35 cellular contexts compared by ENCODE assay signal in genomic region chr14:77061630-77062029, GRCh38.
"Had no signal": no experiment of that assay in that cellular context is flagged by ENCODE, and none has a peak within 500 bp of the region (broad histone marks: within the 10 kb centered on the region; RNA-seq: fewer than 3 reads in every experiment).

No MANE protein-coding gene starts in this region.

- H3K36me3 ChIP-seq: brain microvascular endothelial cell, MG63, Peyer's patch had no signal

- H3K27ac ChIP-seq: brain microvascular endothelial cell, Peyer's patch, VCaP had no signal

- DNase-seq: activated CD4-positive, alpha-beta T cell treated with anti-CD3 and anti-CD28 coated beads, Interleukin-2, amount 10 ng/mL, durations not matched to agents 24 days and 14 days; activated CD4-positive, alpha-beta T cell treated with anti-CD3 and anti-CD28 coated beads, Interleukin-2, amount 50 U/mL, for 4 hours; activated CD4-positive, CD25-positive, alpha-beta regulatory T cell; activated CD8-positive, alpha-beta T cell treated with anti-CD3 and anti-CD28 coated beads for 36 hours; activated effector memory CD4-positive, alpha-beta T cell treated with anti-CD3 and anti-CD28 coated beads, Interleukin-2, amount 50 U/mL, for 16 hours; activated naive CD4-positive, alpha-beta T cell; activated naive CD4-positive, alpha-beta T cell treated with anti-CD3 and anti-CD28 coated beads, Interleukin-2, amount 50 U/mL, for 16 hours; activated naive CD8-positive, alpha-beta T cell treated with anti-CD3 and anti-CD28 coated beads for 36 hours; activated T-cell treated with anti-CD3 and anti-CD28 coated beads, Interleukin-2, amount 50 U/mL, for 1 hour; activated T-cell treated with anti-CD3 and anti-CD28 coated beads, Interleukin-2, amount 50 U/mL, for 72 hours; amniotic stem cell; aorta; brain microvascular endothelial cell; Karpas-422; MG63; NCI-H1048; NCI-H1105 treated with DMSO at 0.1 percent for 48 hours; NCI-H1436; NCI-H1694; NCI-H1930; NCI-H2081 treated with DMSO at 0.1 percent for 48 hours; NCI-H226; NCI-H446 treated with DMSO at 0.1 percent for 48 hours; NCI-H524; Peyer's patch; RPMI8226; SIG-M5; SW 1271; T-helper 1 cell; T-helper 2 cell; T-helper 9 cell had no signal

- H3K9me3 ChIP-seq: MG63, Peyer's patch had no signal

- H3K4me3 Mint-ChIP-seq: activated CD4-positive, alpha-beta T cell treated with anti-CD3 and anti-CD28 coated beads, Interleukin-2, amount 10 ng/mL, durations not matched to agents 24 days and 14 days; activated CD8-positive, alpha-beta T cell treated with anti-CD3 and anti-CD28 coated beads for 36 hours; activated naive CD8-positive, alpha-beta T cell treated with anti-CD3 and anti-CD28 coated beads for 36 hours; activated T-cell treated with anti-CD3 and anti-CD28 coated beads, Interleukin-2, amount 50 U/mL, for 72 hours; activated T-helper 17 cell treated with anti-CD3 and anti-CD28 coated beads, Interleukin-2, amount 50 U/mL, for 72 hours; central memory CD8-positive, alpha-beta T cell had no signal

- H3K36me3 Mint-ChIP-seq: activated naive CD8-positive, alpha-beta T cell treated with anti-CD3 and anti-CD28 coated beads for 36 hours had no signal

- H3K27me3 ChIP-seq: brain microvascular endothelial cell, MG63, Peyer's patch had no signal

- H3K27me3 Mint-ChIP-seq: activated CD8-positive, alpha-beta T cell treated with anti-CD3 and anti-CD28 coated beads for 36 hours; activated naive CD8-positive, alpha-beta T cell treated with anti-CD3 and anti-CD28 coated beads for 36 hours; activated T-helper 17 cell treated with anti-CD3 and anti-CD28 coated beads, Interleukin-2, amount 50 U/mL, for 72 hours had no signal

- H3K4me3 ChIP-seq: MG63, Peyer's patch had no signal

- H3K4me1 Mint-ChIP-seq: activated naive CD8-positive, alpha-beta T cell treated with anti-CD3 and anti-CD28 coated beads for 36 hours; central memory CD8-positive, alpha-beta T cell had no signal

- H3K4me1 ChIP-seq: Peyer's patch had no signal

- ATAC-seq: activated CD8-positive, alpha-beta T cell treated with anti-CD3 and anti-CD28 coated beads for 36 hours; activated T-cell treated with anti-CD3 and anti-CD28 coated beads, Interleukin-2, amount 50 U/mL, for 72 hours; activated T-helper 17 cell treated with anti-CD3 and anti-CD28 coated beads, Interleukin-2, amount 50 U/mL, for 72 hours; SK-N-SH treated with all-trans-retinoic acid at 6 μM for 48 hours had no signal

- H3K27ac Mint-ChIP-seq: activated CD4-positive, alpha-beta T cell treated with anti-CD3 and anti-CD28 coated beads, Interleukin-2, amount 10 ng/mL, durations not matched to agents 24 days and 14 days; activated CD8-positive, alpha-beta T cell treated with anti-CD3 and anti-CD28 coated beads for 36 hours; activated naive CD8-positive, alpha-beta T cell treated with anti-CD3 and anti-CD28 coated beads for 36 hours; activated T-cell treated with anti-CD3 and anti-CD28 coated beads, Interleukin-2, amount 50 U/mL, for 72 hours; activated T-helper 17 cell treated with anti-CD3 and anti-CD28 coated beads, Interleukin-2, amount 50 U/mL, for 72 hours had no signal

- H3K9me3 Mint-ChIP-seq: activated CD4-positive, alpha-beta T cell treated with anti-CD3 and anti-CD28 coated beads, Interleukin-2, amount 10 ng/mL, durations not matched to agents 24 days and 14 days; activated CD8-positive, alpha-beta T cell treated with anti-CD3 and anti-CD28 coated beads for 36 hours; activated naive CD8-positive, alpha-beta T cell treated with anti-CD3 and anti-CD28 coated beads for 36 hours; activated T-cell treated with anti-CD3 and anti-CD28 coated beads, Interleukin-2, amount 50 U/mL, for 72 hours; activated T-helper 17 cell treated with anti-CD3 and anti-CD28 coated beads, Interleukin-2, amount 50 U/mL, for 72 hours; central memory CD8-positive, alpha-beta T cell had no signal
